8 cellular contexts compared by ENCODE assay signal in genomic region chr14:23322568-23323517, GRCh38. TPM values are rescaled to one million over a fixed set of nuclear protein-coding genes. Genes with fewer than 3 reads are reported as not detected.
DNase-seq lines count a peak whose midpoint lies in the region; ATAC-seq and TF ChIP-seq lines count a peak whose summit lies in the region.

No MANE protein-coding gene starts in this region.

- H3K27ac Mint-ChIP-seq in naive thymus-derived CD8-positive, alpha-beta T cell: peak overlapping the region; percentile 68 to 97 (median 94)

- H3K4me2 ChIP-seq in Loucy (ENCODE audit: low read depth, low read length, poor library complexity, severe bottlenecking): peak overlapping the region; percentile 99

- no peaks in the 10 kb centered on the region for H3K9me3 ChIP-seq in Loucy (ENCODE audit: insufficient read depth, low read depth, low read length)

- peak overlapping the region; percentile 37 to 99 (median 97) for H3K27ac ChIP-seq in dorsolateral prefrontal cortex

- H3F3A ChIP-seq in Loucy (ENCODE audit: low read depth): peaks cover 10% of the 10 kb centered on the region; the same call in 1 of the 2 replicates

- H3K9me3 Mint-ChIP-seq in naive thymus-derived CD8-positive, alpha-beta T cell: peaks cover 0 to 5% (median 0%) of the 10 kb centered on the region in 9 donors

- intact Hi-C loops in dorsolateral prefrontal cortex (cut with DNase I): loop anchor here in 1 of 2 donors (10.0 kb wide), 1 partner anchor 58 kb away; no protein-coding TSS in a partner anchor

- POLR2A ChIA-PET in naive thymus-derived CD8-positive, alpha-beta T cell (lab: Charles Lee): interaction anchor here (0.6 to 9.7 kb wide), 9 partner anchors 18 to 1886 kb away, joined by 4 to 376 read pairs (median 8); partner anchors contain the start of genes BCL2L2, HOMEZ, NGDN and PPP1R3E

- no peak for TF ChIP-seq CTCF in AG10803 (conservative IDR thresholded peaks at IDR 0.05; ENCODE audit: low read length)
- TF ChIP-seq CTCF in Loucy (conservative IDR thresholded peaks at IDR 0.05; ENCODE audit: low read length): no peak
- no peak for TF ChIP-seq CTCF in dorsolateral prefrontal cortex (IDR thresholded peaks at IDR 0.05 in 54 of 56, conservative IDR thresholded peaks at IDR 0.05 in 2 of 56; ENCODE audit: low read depth in 1 of 56, partially characterized antibody in 56 of 56)

- H3K27me3 Mint-ChIP-seq in naive thymus-derived CD8-positive, alpha-beta T cell: no peaks in the 10 kb centered on the region

- peaks cover 25% of the 10 kb centered on the region; the same call in 1 of the 2 replicates for H3K36me3 ChIP-seq in Loucy (ENCODE audit: insufficient read depth, low read length)

- ATAC-seq in naive thymus-derived CD8-positive, alpha-beta T cell: no peak
- ATAC-seq in GM19395 (IDR thresholded peaks at IDR 0.05; ENCODE audit: unreplicated experiment): no peak

- H3K4me1 ChIP-seq in Loucy (ENCODE audit: insufficient read depth, low read length, poor library complexity, severe bottlenecking): peaks cover 27% of the 10 kb centered on the region

- DNase-seq in AG10803 (ENCODE audit: low read depth): no peak
- no peak for DNase-seq in dorsolateral prefrontal cortex
- DNase-seq in naive thymus-derived CD8-positive, alpha-beta T cell: no peak
- DNase-seq in activated gamma-delta T cell (lab: John Stamatoyannopoulos, UW): no peak
- DNase-seq in stimulated activated CD4-positive, alpha-beta T cell treated with anti-CD3 and anti-CD28 coated beads, Interleukin-2, amount 100 ng/mL, for 24 hours: no peak
- DNase-seq in epidermal melanocyte (ENCODE audit: insufficient read length, low spot score): no peak

- H3K27me3 ChIP-seq in Loucy (ENCODE audit: insufficient read depth, low read length, poor library complexity, severe bottlenecking) (no peaks in the 10 kb centered on the region), dorsolateral prefrontal cortex (no peaks in the 10 kb centered on the region)

- H2AFZ ChIP-seq in Loucy (ENCODE audit: low read length): no peak overlapping the region

- H3K9me2 ChIP-seq in Loucy (replicated peaks; ENCODE audit: low read depth, low read length): no peaks in the 10 kb centered on the region

- peaks cover 0 to 42% (median 4%) of the 10 kb centered on the region in 3 donors for H3K36me3 Mint-ChIP-seq in naive thymus-derived CD8-positive, alpha-beta T cell

- H3K4me3 ChIP-seq in AG10803 (ENCODE audit: low read length): peak overlapping the region; percentile 93
- H3K4me3 ChIP-seq in Loucy (ENCODE audit: low read length, poor library complexity, severe bottlenecking): peak overlapping the region; percentile 94
- peak overlapping the region; percentile 74 to 97 (median 89) for H3K4me3 ChIP-seq in dorsolateral prefrontal cortex

- peaks cover 36% of the 10 kb centered on the region for H3K79me2 ChIP-seq in Loucy (ENCODE audit: insufficient read depth, low read length)

- H4K20me1 ChIP-seq in Loucy (ENCODE audit: insufficient read depth, low read length, poor library complexity, severe bottlenecking): peaks cover 34% of the 10 kb centered on the region

- H3K4me1 Mint-ChIP-seq in naive thymus-derived CD8-positive, alpha-beta T cell: peaks cover 20 to 33% (median 30%) of the 10 kb centered on the region in 4 donors

- H3K4me3 Mint-ChIP-seq in naive thymus-derived CD8-positive, alpha-beta T cell: peak overlapping the region; percentile 87 to 95 (median 92)

- peak overlapping the region; percentile 92 for H3K9ac ChIP-seq in Loucy (ENCODE audit: low read depth, low read length, poor library complexity, severe bottlenecking)

RNA-seq across cellular contexts. Expression of gene PABPN1, which starts 1.6 kb away (rescaled TPM):
- 100 to 1,000 TPM; 124 to 236 (median 157) TPM for total RNA-seq in dorsolateral prefrontal cortex
- total RNA-seq in naive thymus-derived CD8-positive, alpha-beta T cell: 100 to 1,000 TPM; 214 to 218 TPM
- polyA plus RNA-seq in naive thymus-derived CD8-positive, alpha-beta T cell: 10 to 100 TPM; 84.3 to 96.9 (median 88.5) TPM

RNA-seq across cellular contexts. Expression of gene BCL2L2, which starts 16.2 kb away (rescaled TPM):
- 100 to 1,000 TPM in 113 of 120 experiments, 10 to 100 TPM in 7; 91.0 to 167 (median 129) TPM for total RNA-seq in dorsolateral prefrontal cortex
- total RNA-seq in naive thymus-derived CD8-positive, alpha-beta T cell: 1 to 10 TPM; 3.8 to 4.2 TPM
- polyA plus RNA-seq in naive thymus-derived CD8-positive, alpha-beta T cell: not detected

RNA-seq across cellular contexts. Expression of gene PPP1R3E, which starts 20.2 kb away (rescaled TPM):
- total RNA-seq in dorsolateral prefrontal cortex: 100 to 1,000 TPM in 2 of 120 experiments, 10 to 100 TPM in 118; 40.5 to 103 (median 63.1) TPM
- 100 to 1,000 TPM; 113 to 119 TPM for total RNA-seq in naive thymus-derived CD8-positive, alpha-beta T cell
- 1 to 10 TPM; 2.6 to 3.1 (median 3.1) TPM for polyA plus RNA-seq in naive thymus-derived CD8-positive, alpha-beta T cell

RNA-seq across cellular contexts. Expression of gene SLC22A17, which starts 29.8 kb away (rescaled TPM):
- 100 to 1,000 TPM; 238 to 610 (median 461) TPM for total RNA-seq in dorsolateral prefrontal cortex
- total RNA-seq in naive thymus-derived CD8-positive, alpha-beta T cell: 10 to 100 TPM; 20.8 to 22.6 TPM
- 1 to 10 TPM; 3.9 to 9.6 (median 5.5) TPM for polyA plus RNA-seq in naive thymus-derived CD8-positive, alpha-beta T cell

RNA-seq across cellular contexts. Expression of gene HOMEZ, which starts 36.9 kb away (rescaled TPM):
- total RNA-seq in dorsolateral prefrontal cortex: 10 to 100 TPM in 43 of 120 experiments, 1 to 10 TPM in 77; 5.4 to 16.5 (median 9.1) TPM
- total RNA-seq in naive thymus-derived CD8-positive, alpha-beta T cell: 10 to 100 TPM; 15.4 to 16.0 TPM
- polyA plus RNA-seq in naive thymus-derived CD8-positive, alpha-beta T cell: 1 to 10 TPM; 3.9 to 6.1 (median 5.9) TPM

Comparison
In these comparisons a context has a peak if more than half of its experiments do, and no peak if none do; other contexts are left out.
1. RNA of gene BCL2L2, which starts 16.2 kb away (total RNA-seq): 91.0 to 167 TPM in dorsolateral prefrontal cortex; 3.8 to 4.2 TPM in naive thymus-derived CD8-positive, alpha-beta T cell; every median in the first group is over 10 times any median in the second.
2. Peak in every context shown above with its lines, with median percentiles within 50 percentile points of each other: H3K4me3 ChIP-seq.